In genomic region chr3:31946484-31947081, GRCh38 we compare ENCODE assay signal across 17 cellular contexts. TPM values are rescaled to one million over a fixed set of nuclear protein-coding genes. Genes with fewer than 3 reads are reported as not detected.
DNase-seq lines count a peak whose midpoint lies in the region; ATAC-seq, FAIRE-seq and TF ChIP-seq lines count a peak whose summit lies in the region.
"Had no signal": no experiment of that assay in that cellular context is flagged by ENCODE, and none has a peak within 500 bp of the region (broad histone marks: within the 10 kb centered on the region; RNA-seq: fewer than 3 reads in every experiment).

No MANE protein-coding gene starts in this region.

- peak overlapping the region; percentile 31 to 45 (median 44); a peak in 6 of 7 replicates for H3K27ac Mint-ChIP-seq in H9

- H2BK5ac ChIP-seq in H9 (ENCODE audit: insufficient read length, low read length): no peak overlapping the region

- no TSS peak for BruUV-seq in OCI-LY7 (replicated peaks; lab: Mats Ljungman, UMichigan)

- no peaks in the 10 kb centered on the region for H3K27me3 Mint-ChIP-seq in H9 (ENCODE audit: low read depth)

- H4K20me1 ChIP-seq in H9 (ENCODE audit: control insufficient read depth, insufficient read depth, insufficient read length): no peaks in the 10 kb centered on the region
- H4K20me1 ChIP-seq in OCI-LY7 (ENCODE audit: insufficient read depth, low read length): no peaks in the 10 kb centered on the region

- peak overlapping the region; percentile 51; the same call in 1 of the 2 replicates for H3K14ac ChIP-seq in H9 (ENCODE audit: insufficient read depth, low read length)

- no peak for DNase-seq in GM12891 (ENCODE audit: insufficient read length, low spot score)
- no peak for DNase-seq in H9
- DNase-seq in OCI-LY7 (ENCODE audit: low spot score): peak; percentile 82
- DNase-seq in effector CD4-positive, alpha-beta T cell: no peak
- no peak for DNase-seq in Peyer's patch
- DNase-seq: AML-193; effector memory CD4-positive, alpha-beta T cell; glutamatergic neuron; NCI-H2227 treated with DMSO at 0.1 percent for 48 hours; SJCRH30; stimulated activated naive CD4-positive, alpha-beta T cell had no signal

- peaks cover 2% of the 10 kb centered on the region for H3K79me1 ChIP-seq in H9 (ENCODE audit: insufficient read depth, low read depth, low read length, poor library complexity, severe bottlenecking)

- H3K9ac ChIP-seq in H9 (ENCODE audit: extremely low read depth, insufficient read length, low read length): no peak overlapping the region
- no peak overlapping the region for H3K9ac ChIP-seq in liver (ENCODE audit: low read depth in 1 of 2, low read length in 2 of 2)

- H3K9me3 ChIP-seq in H9 (ENCODE audit: control insufficient read depth, low read depth, low read length) (no peaks in the 10 kb centered on the region), OCI-LY7 (ENCODE audit: low read length) (peaks cover 23% of the 10 kb centered on the region), liver (ENCODE audit: control insufficient read depth in 4 of 4, low read length in 3 of 4) (peaks cover 0 to 10% (median under 1%) of the 10 kb centered on the region in 4 donors), Peyer's patch (no peaks in the 10 kb centered on the region)
- H3K9me3 ChIP-seq: SJCRH30 had no signal

- peaks cover 22% of the 10 kb centered on the region for H3K4me1 ChIP-seq in H9 (ENCODE audit: insufficient read depth, low read length)
- H3K4me1 ChIP-seq in OCI-LY7 (ENCODE audit: insufficient read depth, low read length, poor library complexity, severe bottlenecking): peaks cover 99% of the 10 kb centered on the region
- no peaks in the 10 kb centered on the region for H3K4me1 ChIP-seq in liver (ENCODE audit: control insufficient read depth in 4 of 4, insufficient read depth in 4 of 4, low read length in 3 of 4)
- peaks cover 0 to 7% (median 1%) of the 10 kb centered on the region in 4 donors for H3K4me1 ChIP-seq in Peyer's patch
- H3K4me1 ChIP-seq: SJCRH30 had no signal

- no peak overlapping the region for H3K4ac ChIP-seq in H9 (ENCODE audit: low read depth, low read length)

- TF ChIP-seq POLR2A in GM12891 (IDR thresholded peaks at IDR 0.05; ENCODE audit: low read depth, low read length): no peak
- TF ChIP-seq POLR2A in Peyer's patch (IDR thresholded peaks at IDR 0.05): no peak

- no peak overlapping the region for H2AK5ac ChIP-seq in H9 (ENCODE audit: insufficient read length, low read length)

- ATAC-seq in GM18517 (IDR thresholded peaks at IDR 0.05; ENCODE audit: unreplicated experiment) (no peak), HG03045 (IDR thresholded peaks at IDR 0.05; ENCODE audit: unreplicated experiment) (no peak)
- ATAC-seq: HCT116 had no signal

- H2BK20ac ChIP-seq in H9 (ENCODE audit: low read depth, low read length, poor library complexity, severe bottlenecking): no peak overlapping the region

- intact Hi-C loops in OCI-LY7 (cut with micrococcal nuclease; ENCODE audit: unreplicated experiment): loop anchor here (10.0 kb wide), 1 partner anchor 1342 kb away; the partner anchor contains the start of gene TGFBR2

- no peaks in the 10 kb centered on the region for H3K27me3 ChIP-seq in H9 (ENCODE audit: insufficient read depth, low read length)
- peaks cover 0 to 6% (median 0%) of the 10 kb centered on the region in 4 donors for H3K27me3 ChIP-seq in liver (ENCODE audit: control insufficient read depth in 4 of 4, insufficient read depth in 4 of 4, low read length in 3 of 4)
- H3K27me3 ChIP-seq in Peyer's patch: no peaks in the 10 kb centered on the region
- H3K27me3 ChIP-seq: SJCRH30 had no signal

- peak; percentile 48 for FAIRE-seq in GM12891 (lab: Jason Lieb, UNC)
- FAIRE-seq: astrocyte had no signal

- H3K79me2 ChIP-seq in H9 (ENCODE audit: insufficient read depth, low read length): peaks cover 43% of the 10 kb centered on the region; the same call in 1 of the 2 replicates
- H3K79me2 ChIP-seq in OCI-LY7 (ENCODE audit: insufficient read depth, low read depth, low read length): peaks cover 93% of the 10 kb centered on the region

- CTCF ChIA-PET in OCI-LY7 (lab: Charles Lee; ENCODE audit: unreplicated experiment): interaction anchor here (0.9 to 1.6 kb wide), 3 partner anchors 22 to 42 kb away, joined by 3 to 4 read pairs (median 4); no protein-coding TSS in a partner anchor

- H3K4me1 Mint-ChIP-seq in H9: peaks cover 43 to 45% of the 10 kb centered on the region in 2 experiments

- H2BK15ac ChIP-seq in H9 (ENCODE audit: low read depth, low read length): no peak overlapping the region

- H3K36me3 ChIP-seq in OCI-LY7 (ENCODE audit: insufficient read depth, low read length) (peaks cover 33% of the 10 kb centered on the region), liver (ENCODE audit: control insufficient read depth in 4 of 4, insufficient read depth in 3 of 4, low read depth in 1 of 4, low read length in 3 of 4) (no peaks in the 10 kb centered on the region), Peyer's patch (no peaks in the 10 kb centered on the region)
- H3K36me3 ChIP-seq: SJCRH30 had no signal

- H3K18ac ChIP-seq in H9 (ENCODE audit: insufficient read length, low read depth, low read length): no peak overlapping the region

- peaks cover 11 to 12% of the 10 kb centered on the region in 2 experiments for H3K9me3 Mint-ChIP-seq in H9

- H2AFZ ChIP-seq in H9 (ENCODE audit: low read length) (no peak overlapping the region), OCI-LY7 (ENCODE audit: low read length) (no peak overlapping the region; the same call in 1 of the 2 replicates)

- H3K56ac ChIP-seq in H9 (ENCODE audit: insufficient read length, low read depth, low read length): no peak overlapping the region

- peak overlapping the region; percentile 57 for H3K4me3 ChIP-seq in OCI-LY7 (ENCODE audit: low read depth, low read length, poor library complexity, severe bottlenecking)
- H3K4me3 ChIP-seq in liver (ENCODE audit: low read depth in 1 of 3, low read length in 3 of 3): no peak overlapping the region
- no peak overlapping the region for H3K4me3 ChIP-seq in Peyer's patch
- H3K4me3 ChIP-seq: lung, SJCRH30 had no signal

- H3K23me2 ChIP-seq in H9 (ENCODE audit: insufficient read length, low read depth, low read length, poor library complexity, severe bottlenecking): no peaks in the 10 kb centered on the region

- no peaks in the 10 kb centered on the region for H3K9me2 ChIP-seq in OCI-LY7 (ENCODE audit: insufficient read depth, low read length)

- no peak overlapping the region for H3K27ac ChIP-seq in H9 (ENCODE audit: insufficient read length, low read depth, low read length)
- H3K27ac ChIP-seq in OCI-LY7 (ENCODE audit: low read depth, low read length, poor library complexity, severe bottlenecking): peak overlapping the region; percentile 100
- no peak overlapping the region for H3K27ac ChIP-seq in liver (ENCODE audit: low read depth in 1 of 2, low read length in 2 of 2)
- H3K27ac ChIP-seq in Peyer's patch: peak overlapping the region in 2 of 4 donors; percentile 66 to 71
- H3K27ac ChIP-seq: SJCRH30 had no signal

- no peak overlapping the region for H3T11ph ChIP-seq in H9 (ENCODE audit: low read length)

- no peak for TF ChIP-seq RAD21 in liver (IDR thresholded peaks at IDR 0.05)

- TF ChIP-seq CTCF in H9 (conservative IDR thresholded peaks at IDR 0.05) (no peak), OCI-LY7 (conservative IDR thresholded peaks at IDR 0.05; ENCODE audit: low read length) (no peak), liver (IDR thresholded peaks at IDR 0.05; ENCODE audit: low read depth, low read length, missing input control) (no peak), Peyer's patch (IDR thresholded peaks at IDR 0.05) (no peak)

- H2BK12ac ChIP-seq in H9 (ENCODE audit: insufficient read length, low read depth, low read length): no peak overlapping the region

- H3K4me3 Mint-ChIP-seq in H9: no peak overlapping the region

- POLR2A ChIA-PET in OCI-LY7 (lab: Charles Lee): interaction anchor here (0.5 to 11.9 kb wide), 25 partner anchors 9 to 1328 kb away, joined by 3 to 141 read pairs (median 5); partner anchors contain the start of genes OSBPL10, STT3B and ZNF860

- H3K4me2 ChIP-seq in H9 (ENCODE audit: insufficient read depth, insufficient read length, low read length) (no peak overlapping the region), OCI-LY7 (ENCODE audit: low read length) (peak overlapping the region; percentile 80)

- no peak overlapping the region for H2BK120ac ChIP-seq in H9 (ENCODE audit: low read depth, low read length, poor library complexity, severe bottlenecking)

- no peak overlapping the region for H4K5ac ChIP-seq in H9 (ENCODE audit: insufficient read length, low read depth, low read length)

- no CpG with 5 or more reads among the region's 10 CpGs for WGBS in H9 (ENCODE audit: extremely low coverage, insufficient read length, low lambda C conversion rate)
- WGBS in liver: 75% methylated on average over 10 of the region's 10 CpGs

- peaks cover 10 to 14% (median 13%) of the 10 kb centered on the region in 3 experiments for H3K36me3 Mint-ChIP-seq in H9 (ENCODE audit: insufficient read depth in 1 of 3, low read depth in 3 of 3)

- H4K91ac ChIP-seq in H9 (ENCODE audit: insufficient read length, low read depth, low read length): no peak overlapping the region

- no peak overlapping the region for H3K23ac ChIP-seq in H9 (ENCODE audit: insufficient read length, low read depth, low read length)

- H4K8ac ChIP-seq in H9 (replicated peaks; ENCODE audit: insufficient read length, low read depth, low read length): no peak overlapping the region

TF ChIP-seq in GM12891, 5 proteins besides CTCF, POLR2A, EP300 and RAD21 (continues in another document):
- TF ChIP-seq POU2F2 (IDR thresholded peaks at IDR 0.05; ENCODE audit: low read depth, low read length): no peak
- TF ChIP-seq SPI1 (IDR thresholded peaks at IDR 0.05; ENCODE audit: low read depth, low read length): no peak
- no peak for TF ChIP-seq TAF1 (IDR thresholded peaks at IDR 0.05; ENCODE audit: low read depth, low read length)
- no peak for TF ChIP-seq PAX5 (IDR thresholded peaks at IDR 0.05; ENCODE audit: insufficient read depth, low read length, severe bottlenecking)

TF ChIP-seq in liver, 16 proteins besides CTCF, POLR2A, EP300 and RAD21:
- TF ChIP-seq HNF4G (IDR thresholded peaks at IDR 0.05) (no peak), NR2F2 (IDR thresholded peaks at IDR 0.05) (peak; percentile 56), YY1 (IDR thresholded peaks at IDR 0.05) (no peak), TAF1 (conservative IDR thresholded peaks at IDR 0.05) (no peak), RXRA (IDR thresholded peaks at IDR 0.05) (no peak)

RNA-seq across cellular contexts. Expression of gene OSBPL10, which starts 34.5 kb away (rescaled TPM):
- polyA plus RNA-seq in GM12891 (2012; ENCODE audit: low read depth, missing spikeins): 0.15 TPM
- 42.7 and 46.7 TPM in 2 replicates for total RNA-seq in H9 (2021)
- total RNA-seq in OCI-LY7 (2014; rRNA removed; shearing (Covaris generic)): 58.4 and 65.7 TPM in 2 replicates
- total RNA-seq in OCI-LY7 (2022): 157 and 170 TPM in 2 replicates
- total RNA-seq in liver: 1 to 10 TPM in 1 of 2 donors, under 1 TPM in 1; 0.75 to 4.0 TPM
- 1 to 10 TPM; 1.4 to 1.9 TPM for polyA plus RNA-seq in liver
- total RNA-seq in Peyer's patch: 100 to 1,000 TPM in 1 of 4 donors, 10 to 100 TPM in 3; 18.5 to 128 (median 60.5) TPM

RNA-seq across cellular contexts. Expression of gene ZNF860, which starts 35.0 kb away (rescaled TPM):
- not detected for polyA plus RNA-seq in GM12891 (2012; ENCODE audit: low read depth, missing spikeins)
- total RNA-seq in H9 (2021) (2.1 and 2.6 TPM in 2 replicates), OCI-LY7 (2022) (22.2 and 24.2 TPM in 2 replicates), liver (under 1 TPM; 0.17 to 0.42 TPM), Peyer's patch (10 to 100 TPM in 1 of 4 donors, under 1 TPM in 1, not detected in 2; 0.80 to 10.7 TPM)
- 13.8 and 20.3 TPM in 2 replicates for total RNA-seq in OCI-LY7 (2014; rRNA removed; shearing (Covaris generic))
- polyA plus RNA-seq in liver: under 1 TPM in 1 of 2 donors, not detected in 1; 0.10 TPM
